25 cellular contexts compared by ENCODE assay signal in the genomic region with DNA sequence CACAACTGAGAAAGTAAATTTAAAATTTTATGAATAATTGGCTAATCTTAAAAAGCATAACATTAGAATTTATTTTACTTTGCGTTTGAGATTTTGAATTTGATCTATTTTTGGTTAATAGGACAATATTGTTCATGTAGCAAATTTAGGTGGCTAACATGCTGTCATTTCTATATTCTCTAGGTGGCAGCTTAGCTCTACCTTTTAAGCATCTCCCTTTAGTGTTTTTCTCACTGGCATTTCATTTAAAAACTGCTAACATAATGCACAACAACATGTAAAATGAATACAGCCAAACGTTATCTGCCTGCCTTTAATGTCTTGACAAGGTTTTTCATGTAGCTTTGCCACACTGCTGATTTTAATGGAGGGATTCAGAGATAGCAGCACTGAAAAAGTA.
DNase-seq lines count a peak whose midpoint lies in the region; ATAC-seq and TF ChIP-seq lines count a peak whose summit lies in the region.
"Had no signal": no experiment of that assay in that cellular context is flagged by ENCODE, and none has a peak within 500 bp of the region (broad histone marks: within the 10 kb centered on the region; RNA-seq: fewer than 3 reads in every experiment).

No MANE protein-coding gene starts in this region.

- ATAC-seq in HG03108 (IDR thresholded peaks at IDR 0.05; ENCODE audit: unreplicated experiment): no peak
- no peak for ATAC-seq in HG03457 (IDR thresholded peaks at IDR 0.05; ENCODE audit: unreplicated experiment)
- ATAC-seq: activated T-cell treated with anti-CD3 and anti-CD28 coated beads, Interleukin-2, amount 50 U/mL, for 72 hours; gastrocnemius medialis; natural killer cell treated with Interleukin-12 subunit alpha and Interleukin-12 subunit beta and Interleukin-15 and Interleukin-18, amount 100 ng/mL, for 72 hours; T-helper 17 cell had no signal

- H3K27ac Mint-ChIP-seq in nephron: peak overlapping the region in 1 of 3 experiments; percentile 20
- no peak overlapping the region for H3K27ac Mint-ChIP-seq in activated naive CD8-positive, alpha-beta T cell treated with anti-CD3 and anti-CD28 coated beads for 36 hours
- H3K27ac Mint-ChIP-seq: activated CD4-positive, alpha-beta T cell treated with anti-CD3 and anti-CD28 coated beads, Interleukin-2, amount 10 ng/mL, durations not matched to agents 24 days and 14 days; activated T-cell treated with anti-CD3 and anti-CD28 coated beads, Interleukin-2, amount 50 U/mL, for 72 hours; CD4-positive, CD25-positive, alpha-beta regulatory T cell; natural killer cell treated with Interleukin-12 subunit alpha and Interleukin-12 subunit beta and Interleukin-15 and Interleukin-18, amount 100 ng/mL, for 72 hours; progenitor cell of endocrine pancreas; T-helper 17 cell; type B pancreatic cell had no signal

- peaks cover 23% of the 10 kb centered on the region for H3K9me3 Mint-ChIP-seq in nephron
- H3K9me3 Mint-ChIP-seq in activated naive CD8-positive, alpha-beta T cell treated with anti-CD3 and anti-CD28 coated beads for 36 hours: peaks cover 21% of the 10 kb centered on the region

- no peak overlapping the region for H3K4me3 ChIP-seq in GM12865 (ENCODE audit: low read depth, low read length)
- H3K4me3 ChIP-seq: esophagus squamous epithelium, gastrocnemius medialis had no signal

- H3K4me3 Mint-ChIP-seq in nephron: no peak overlapping the region
- no peak overlapping the region for H3K4me3 Mint-ChIP-seq in activated naive CD8-positive, alpha-beta T cell treated with anti-CD3 and anti-CD28 coated beads for 36 hours
- H3K4me3 Mint-ChIP-seq: activated CD4-positive, alpha-beta T cell treated with anti-CD3 and anti-CD28 coated beads, Interleukin-2, amount 10 ng/mL, durations not matched to agents 24 days and 14 days; activated T-cell treated with anti-CD3 and anti-CD28 coated beads, Interleukin-2, amount 50 U/mL, for 72 hours; CD4-positive, CD25-positive, alpha-beta regulatory T cell; natural killer cell treated with Interleukin-12 subunit alpha and Interleukin-12 subunit beta and Interleukin-15 and Interleukin-18, amount 100 ng/mL, for 72 hours; T-helper 17 cell; type B pancreatic cell had no signal

- TF ChIP-seq CTCF in GM12865 (IDR thresholded peaks at IDR 0.05; ENCODE audit: insufficient read depth, low read depth, low read length, missing control alignments): peak; percentile 10
- 0 out of 2 replicates have a peak, but pooled peaks have one; percentile 13 for TF ChIP-seq CTCF in VCaP (conservative IDR thresholded peaks at IDR 0.05)
- peak; percentile 30 to 45 (median 31) for TF ChIP-seq CTCF in nephron (IDR thresholded peaks at IDR 0.05; ENCODE audit: unreplicated experiment in 3 of 3)

- H3K4me1 Mint-ChIP-seq in nephron: no peaks in the 10 kb centered on the region
- peaks cover 2% of the 10 kb centered on the region for H3K4me1 Mint-ChIP-seq in activated naive CD8-positive, alpha-beta T cell treated with anti-CD3 and anti-CD28 coated beads for 36 hours
- H3K4me1 Mint-ChIP-seq: activated CD4-positive, alpha-beta T cell treated with anti-CD3 and anti-CD28 coated beads, Interleukin-2, amount 10 ng/mL, durations not matched to agents 24 days and 14 days; CD4-positive, CD25-positive, alpha-beta regulatory T cell; T-helper 17 cell had no signal

- H3K27me3 Mint-ChIP-seq in nephron (ENCODE audit: low read depth): no peaks in the 10 kb centered on the region
- H3K27me3 Mint-ChIP-seq in activated naive CD8-positive, alpha-beta T cell treated with anti-CD3 and anti-CD28 coated beads for 36 hours: no peaks in the 10 kb centered on the region
- H3K27me3 Mint-ChIP-seq: activated CD4-positive, alpha-beta T cell treated with anti-CD3 and anti-CD28 coated beads, Interleukin-2, amount 10 ng/mL, durations not matched to agents 24 days and 14 days; CD4-positive, CD25-positive, alpha-beta regulatory T cell; natural killer cell treated with Interleukin-12 subunit alpha and Interleukin-12 subunit beta and Interleukin-15 and Interleukin-18, amount 100 ng/mL, for 72 hours; progenitor cell of endocrine pancreas; T-helper 17 cell; type B pancreatic cell had no signal

- no peak overlapping the region for H3K27ac ChIP-seq in VCaP
- H3K27ac ChIP-seq: esophagus squamous epithelium, gastrocnemius medialis, WERI-Rb-1 had no signal

- DNase-seq in GM12865 (ENCODE audit: low read depth) (peak; percentile 7), NCI-H1694 (lab: John Stamatoyannopoulos, UW) (peak; percentile 8), SIG-M5 treated with dmso at 0.1 percent for 504 hours (lab: John Stamatoyannopoulos, UW; ENCODE audit: unreplicated experiment) (no peak)
- no peak for DNase-seq in activated naive CD8-positive, alpha-beta T cell treated with anti-CD3 and anti-CD28 coated beads for 36 hours
- DNase-seq: activated CD4-positive, alpha-beta T cell treated with anti-CD3 and anti-CD28 coated beads, Interleukin-2, amount 10 ng/mL, durations not matched to agents 24 days and 14 days; activated naive CD4-positive, alpha-beta T cell treated with Interleukin-2 at 50 U/mL for 16 hours; activated T-cell treated with anti-CD3 and anti-CD28 coated beads, Interleukin-2, amount 50 U/mL, for 72 hours; CD4-positive, CD25-positive, alpha-beta regulatory T cell; effector memory CD4-positive, alpha-beta T cell; esophagus squamous epithelium; gastrocnemius medialis; GOT3; hypothalamus; NCI-H2029 treated with DMSO at 0.1 percent for 48 hours; NCI-H446 treated with DMSO at 0.1 percent for 48 hours; RPMI8226; T-helper 17 cell; WERI-Rb-1 had no signal

- peaks cover 7% of the 10 kb centered on the region for H3K36me3 Mint-ChIP-seq in nephron (ENCODE audit: low read depth)
- peaks cover 5% of the 10 kb centered on the region for H3K36me3 Mint-ChIP-seq in activated naive CD8-positive, alpha-beta T cell treated with anti-CD3 and anti-CD28 coated beads for 36 hours
- H3K36me3 Mint-ChIP-seq: CD4-positive, CD25-positive, alpha-beta regulatory T cell; type B pancreatic cell had no signal

Comparison
In these comparisons a context has a peak if more than half of its experiments do, and no peak if none do; other contexts are left out.
1. DNase-seq: peak in GM12865 (single experiment) and NCI-H1694 (single experiment); none in SIG-M5 treated with dmso at 0.1 percent for 504 hours (single experiment) and activated naive CD8-positive, alpha-beta T cell treated with anti-CD3 and anti-CD28 coated beads for 36 hours (single experiment).
2. Peak in every context shown above with its lines, with median percentiles within 50 percentile points of each other: CTCF ChIP-seq.